Comparison of ENCODE assay signal across 26 cellular contexts in genomic region chr5:57911466-57911865, GRCh38.
"Had no signal": no experiment of that assay in that cellular context is flagged by ENCODE, and none has a peak within 500 bp of the region (broad histone marks: within the 10 kb centered on the region; RNA-seq: fewer than 3 reads in every experiment).

No MANE protein-coding gene starts in this region.

- H3K36me3 ChIP-seq: colonic mucosa, neutrophil, stomach, thyroid gland, upper lobe of left lung had no signal

- H3K9me3 ChIP-seq: body of pancreas, colonic mucosa, neutrophil, stomach, thyroid gland, upper lobe of left lung had no signal

- H3K4me3 ChIP-seq: body of pancreas, colonic mucosa, dorsolateral prefrontal cortex, stomach, thyroid gland, upper lobe of left lung had no signal

- H3K27ac ChIP-seq: body of pancreas, colonic mucosa, dorsolateral prefrontal cortex, neutrophil, stomach, thyroid gland, upper lobe of left lung had no signal

- H3K27me3 ChIP-seq: body of pancreas, colonic mucosa, dorsolateral prefrontal cortex, neutrophil, stomach, thyroid gland, upper lobe of left lung had no signal

- H3K4me1 ChIP-seq: body of pancreas, colonic mucosa, stomach, thyroid gland, upper lobe of left lung had no signal

- ATAC-seq: activated CD4-positive, alpha-beta T cell treated with anti-CD3 and anti-CD28 coated beads for 36 hours; activated CD8-positive, alpha-beta memory T cell treated with anti-CD3 and anti-CD28 coated beads, Interleukin-2, amount 10 ng/mL, durations not matched to agents 7 days and 5 days; activated CD8-positive, alpha-beta T cell treated with anti-CD3 and anti-CD28 coated beads, Interleukin-2, amount 10 ng/mL, durations not matched to agents 7 days and 5 days; activated naive CD4-positive, alpha-beta T cell treated with anti-CD3 and anti-CD28 coated beads, Interleukin-2, amount 50 U/mL, for 72 hours; body of pancreas; left ventricle myocardium superior; stimulated activated naive B cell treated with anti-CD40 and anti-IgM and Interleukin-4, amounts not matched to agents 10 μg/mL and 1 μg/mL and 100 μg/mL, for 72 hours had no signal

- DNase-seq: activated CD4-positive, alpha-beta T cell treated with anti-CD3 and anti-CD28 coated beads for 36 hours; activated CD4-positive, CD25-positive, alpha-beta regulatory T cell; activated CD8-positive, alpha-beta memory T cell treated with anti-CD3 and anti-CD28 coated beads, Interleukin-2, amount 10 ng/mL, durations not matched to agents 7 days and 5 days; activated CD8-positive, alpha-beta T cell treated with anti-CD3 and anti-CD28 coated beads, Interleukin-2, amount 10 ng/mL, durations not matched to agents 7 days and 5 days; activated naive CD4-positive, alpha-beta T cell; activated T-cell treated with anti-CD3 and anti-CD28 coated beads, Interleukin-2, amount 50 U/mL, for 48 hours; anterior cingulate cortex; body of pancreas; cerebellar nuclear complex; colonic mucosa; dorsolateral prefrontal cortex; effector memory CD4-positive, alpha-beta T cell; foreskin melanocyte; glutamatergic neuron; left ventricle myocardium superior; naive B cell; nephron progenitor cell; retina; stimulated activated CD4-positive, alpha-beta T cell treated with anti-CD3 and anti-CD28 coated beads, Interleukin-15, amount 100 ng/mL, for 24 hours; stimulated activated CD4-positive, alpha-beta T cell treated with anti-CD3 and anti-CD28 coated beads, Interleukin-2, amount 100 ng/mL, for 24 hours; stimulated activated naive B cell treated with anti-CD40 and anti-IgM and Interleukin-4, amounts not matched to agents 10 μg/mL and 1 μg/mL and 100 μg/mL, for 72 hours; stomach; thyroid gland; upper lobe of left lung had no signal
